Comparison of ENCODE assay signal across 16 cellular contexts in the genomic region with DNA sequence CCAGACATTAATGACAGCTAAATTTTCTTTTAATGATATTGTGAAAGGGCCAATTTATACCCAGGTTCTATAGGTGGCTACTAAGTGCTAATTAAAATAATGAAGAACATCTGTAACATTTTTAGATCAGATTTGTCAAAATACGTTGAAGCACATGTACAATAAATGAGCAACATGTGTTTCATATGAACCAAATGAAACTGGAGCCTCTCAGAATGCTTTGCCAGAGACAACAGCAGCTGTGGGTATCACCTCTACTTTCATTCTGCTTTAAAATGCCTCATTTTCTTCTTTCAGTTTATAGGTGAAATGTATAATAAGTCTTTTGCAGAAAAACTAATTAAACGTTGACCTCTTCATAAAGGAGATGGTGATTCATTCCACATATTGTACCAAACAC. TPM values are rescaled to one million over a fixed set of nuclear protein-coding genes. Genes with fewer than 3 reads are reported as not detected.
A peak's percentile ranks its signal among the peaks of the same experiment; 100 is the strongest.
DNase-seq lines count a peak whose midpoint lies in the region; ATAC-seq lines count a peak whose summit lies in the region.
"Had no signal": no experiment of that assay in that cellular context is flagged by ENCODE, and none has a peak within 500 bp of the region (broad histone marks: within the 10 kb centered on the region; RNA-seq: fewer than 3 reads in every experiment).

No MANE protein-coding gene starts in this region.

- in situ Hi-C loops in KBM-7 (cut with MboI; ENCODE audit: low pct_unique_long_range_greater_than_20kb, low sequenced_read_pairs) = no loop called here

- no peaks in the 10 kb centered on the region for H3K36me3 ChIP-seq in skeletal muscle tissue (ENCODE audit: control insufficient read depth in 3 of 3, insufficient read depth in 3 of 3, low read length in 3 of 3)
- H3K36me3 ChIP-seq: left ventricle myocardium inferior had no signal

- peak overlapping the region; percentile 68 for H3K27ac ChIP-seq in skeletal muscle tissue (ENCODE audit: low read depth, low read length)
- H3K27ac ChIP-seq: epithelial cell of prostate, left ventricle myocardium inferior had no signal

- peak overlapping the region; percentile 12 to 36 (median 33) for H3K9ac ChIP-seq in skeletal muscle tissue (ENCODE audit: low read depth in 1 of 3, low read length in 3 of 3)

- no peaks in the 10 kb centered on the region for H3K27me3 ChIP-seq in skeletal muscle tissue (ENCODE audit: control insufficient read depth in 3 of 3, insufficient read depth in 3 of 3, low read length in 3 of 3)

- peak overlapping the region in 1 of 3 donors; percentile 26 for H3K4me3 ChIP-seq in skeletal muscle tissue (ENCODE audit: low read length in 3 of 3)
- H3K4me3 ChIP-seq: left ventricle myocardium inferior had no signal

- DNase-seq in LHCN-M2 (ENCODE audit: low read depth) (peak; percentile 89), KBM-7 (no peak)
- no peak for DNase-seq in activated CD8-positive, alpha-beta memory T cell treated with anti-CD3 and anti-CD28 coated beads, Interleukin-2, amount 50 U/mL, for 4 hours
- DNase-seq: CD4-positive, alpha-beta T cell; left ventricle myocardium inferior; NCI-H526 treated with DMSO at 0.1 percent for 48 hours; Right ventricle myocardium superior had no signal

- H3K9me3 ChIP-seq in skeletal muscle tissue (ENCODE audit: control insufficient read depth in 3 of 3, low read length in 3 of 3) = no peaks in the 10 kb centered on the region
- H3K9me3 ChIP-seq: left ventricle myocardium inferior had no signal

- H3K4me1 ChIP-seq in skeletal muscle tissue (ENCODE audit: control insufficient read depth in 3 of 3, insufficient read depth in 3 of 3, low read length in 3 of 3) = peaks cover 5 to 12% (median 7%) of the 10 kb centered on the region in 3 donors
- H3K4me1 ChIP-seq: left ventricle myocardium inferior had no signal

- ATAC-seq in GM19395 (IDR thresholded peaks at IDR 0.05; ENCODE audit: unreplicated experiment) = peak; percentile 86
- ATAC-seq in HG02623 (IDR thresholded peaks at IDR 0.05; ENCODE audit: unreplicated experiment) = peak; percentile 48
- ATAC-seq in GM21723 (IDR thresholded peaks at IDR 0.05; ENCODE audit: unreplicated experiment) = no peak
- ATAC-seq: activated naive CD4-positive, alpha-beta T cell treated with anti-CD3 and anti-CD28 coated beads, Interleukin-2, amount 50 U/mL, for 72 hours; HCT116; natural killer cell treated with Interleukin-12 subunit alpha and Interleukin-12 subunit beta and Interleukin-15 and Interleukin-18, amount 100 ng/mL, for 72 hours had no signal

RNA-seq across cellular contexts. Expression of a gene that starts 26.1 kb away (rescaled TPM):
- total RNA-seq in LHCN-M2 (2014; rRNA removed) (29.3 and 29.4 TPM in 2 replicates), skeletal muscle tissue (136 TPM)
- polyA plus RNA-seq in LHCN-M2 (2012) = 11.5 TPM
- total RNA-seq: activated naive CD4-positive, alpha-beta T cell treated with anti-CD3 and anti-CD28 coated beads, Interleukin-2, amount 50 U/mL, for 72 hours; CD4-positive, alpha-beta T cell; left ventricle myocardium inferior; natural killer cell treated with Interleukin-12 subunit alpha and Interleukin-12 subunit beta and Interleukin-15 and Interleukin-18, amount 100 ng/mL, for 72 hours; Right ventricle myocardium superior; subcutaneous adipose tissue had no signal

RNA-seq across cellular contexts. Expression of a gene that starts 35.4 kb away (rescaled TPM):
- 628 and 957 TPM in 2 replicates for total RNA-seq in LHCN-M2 (2014; rRNA removed)
- 241 TPM for polyA plus RNA-seq in LHCN-M2 (2012)
- total RNA-seq in skeletal muscle tissue = 28.2 TPM
- total RNA-seq: activated naive CD4-positive, alpha-beta T cell treated with anti-CD3 and anti-CD28 coated beads, Interleukin-2, amount 50 U/mL, for 72 hours; CD4-positive, alpha-beta T cell; left ventricle myocardium inferior; natural killer cell treated with Interleukin-12 subunit alpha and Interleukin-12 subunit beta and Interleukin-15 and Interleukin-18, amount 100 ng/mL, for 72 hours; Right ventricle myocardium superior; subcutaneous adipose tissue had no signal

Comparison
In these comparisons a context has a peak if more than half of its experiments do, and no peak if none do; other contexts are left out.
1. RNA of a gene that starts 35.4 kb away (total RNA-seq): 628 to 957 TPM in LHCN-M2; 28.2 TPM in skeletal muscle tissue (single experiment); every median in the first group is over 10 times any median in the second.